ENCODE assay signal across 23 cellular contexts in genomic region chr1:213166868-213167267, GRCh38.
"Had no signal": no experiment of that assay in that cellular context is flagged by ENCODE, and none has a peak within 500 bp of the region (broad histone marks: within the 10 kb centered on the region; RNA-seq: fewer than 3 reads in every experiment).

No MANE protein-coding gene starts in this region.

- ATAC-seq: activated T-cell treated with anti-CD3 and anti-CD28 coated beads, Interleukin-2, amount 50 U/mL, for 4 hours; esophagus mucosa; left lung; mucosa of descending colon; naive thymus-derived CD4-positive, alpha-beta T cell; pancreas; stimulated activated naive CD8-positive, alpha-beta T cell treated with anti-CD3 and anti-CD28 coated beads, Interleukin-15, Interleukin-2, amounts not matched to agents 100 U/mL and 50 U/mL, for 24 hours had no signal

- H3K36me3 Mint-ChIP-seq: activated naive CD4-positive, alpha-beta T cell treated with anti-CD3 and anti-CD28 coated beads, Interleukin-2, amount 10 ng/mL, durations not matched to agents 7 days and 5 days had no signal

- H3K36me3 ChIP-seq: left lung, pancreas, suprapubic skin had no signal

- H3K27me3 Mint-ChIP-seq: activated naive CD4-positive, alpha-beta T cell treated with anti-CD3 and anti-CD28 coated beads, Interleukin-2, amount 10 ng/mL, durations not matched to agents 7 days and 5 days; dendritic cell treated with granulocyte-macrophage colony-stimulating factor and Interleukin-4, amounts not matched to agents 40 ng/mL and 50 ng/mL, for 4 days; memory B cell; naive thymus-derived CD4-positive, alpha-beta T cell; type B pancreatic cell had no signal

- H3K27ac Mint-ChIP-seq: activated naive CD4-positive, alpha-beta T cell treated with anti-CD3 and anti-CD28 coated beads, Interleukin-2, amount 10 ng/mL, durations not matched to agents 7 days and 5 days; dendritic cell treated with granulocyte-macrophage colony-stimulating factor and Interleukin-4, amounts not matched to agents 40 ng/mL and 50 ng/mL, for 4 days; memory B cell; T-helper 1 cell treated with Interleukin-12 subunit alpha and Interleukin-12 subunit beta and Interleukin-4 antibody, amounts not matched to agents 30 μg/mL and 1 μg/mL, for 36 hours; type B pancreatic cell had no signal

- H3K4me1 Mint-ChIP-seq: activated naive CD4-positive, alpha-beta T cell treated with anti-CD3 and anti-CD28 coated beads, Interleukin-2, amount 10 ng/mL, durations not matched to agents 7 days and 5 days; memory B cell had no signal

- H3K9me3 ChIP-seq: left lung, mucosa of descending colon, pancreas, suprapubic skin had no signal

- H3K4me3 ChIP-seq: hepatocyte, left lung, mucosa of descending colon, pancreas, suprapubic skin had no signal

- H3K4me3 Mint-ChIP-seq: activated naive CD4-positive, alpha-beta T cell treated with anti-CD3 and anti-CD28 coated beads, Interleukin-2, amount 10 ng/mL, durations not matched to agents 7 days and 5 days; activated T-cell treated with anti-CD3 and anti-CD28 coated beads, Interleukin-2, amount 50 U/mL, for 4 hours; dendritic cell treated with granulocyte-macrophage colony-stimulating factor and Interleukin-4, amounts not matched to agents 40 ng/mL and 50 ng/mL, for 4 days; memory B cell; naive thymus-derived CD4-positive, alpha-beta T cell; T-helper 1 cell treated with Interleukin-12 subunit alpha and Interleukin-12 subunit beta and Interleukin-4 antibody, amounts not matched to agents 30 μg/mL and 1 μg/mL, for 36 hours; type B pancreatic cell had no signal

- H3K79me2 ChIP-seq: hepatocyte had no signal

- H3K27me3 ChIP-seq: hepatocyte, left lung, pancreas, suprapubic skin had no signal

- H3K9me3 Mint-ChIP-seq: activated naive CD4-positive, alpha-beta T cell treated with anti-CD3 and anti-CD28 coated beads, Interleukin-2, amount 10 ng/mL, durations not matched to agents 7 days and 5 days; activated T-cell treated with anti-CD3 and anti-CD28 coated beads, Interleukin-2, amount 50 U/mL, for 4 hours; dendritic cell treated with granulocyte-macrophage colony-stimulating factor and Interleukin-4, amounts not matched to agents 40 ng/mL and 50 ng/mL, for 4 days; memory B cell; naive thymus-derived CD4-positive, alpha-beta T cell; T-helper 1 cell treated with Interleukin-12 subunit alpha and Interleukin-12 subunit beta and Interleukin-4 antibody, amounts not matched to agents 30 μg/mL and 1 μg/mL, for 36 hours; type B pancreatic cell had no signal

- H3K4me1 ChIP-seq: left lung, pancreas, suprapubic skin had no signal

- DNase-seq: activated CD4-positive, alpha-beta T cell treated with anti-CD3 and anti-CD28 coated beads, Interleukin-2, amount 50 U/mL, for 1 hour; activated CD4-positive, CD25-positive, alpha-beta regulatory T cell treated with anti-CD3 and anti-CD28 coated beads, Interleukin-2, amount 50 U/mL, for 72 hours; activated CD8-positive, alpha-beta memory T cell treated with anti-CD3 and anti-CD28 coated beads, Interleukin-2, amount 50 U/mL, for 4 hours; activated effector memory CD4-positive, alpha-beta T cell treated with Interleukin-2 at 50 U/mL for 16 hours; activated naive CD4-positive, alpha-beta T cell treated with anti-CD3 and anti-CD28 coated beads, Interleukin-2, amount 10 ng/mL, durations not matched to agents 7 days and 5 days; activated T-cell treated with anti-CD3 and anti-CD28 coated beads, Interleukin-2, amount 50 U/mL, for 4 hours; aorta; cerebellar nuclear complex; effector CD8-positive, alpha-beta T cell; islet precursor cell; left lung; mucosa of descending colon; naive thymus-derived CD4-positive, alpha-beta T cell; pancreas; stimulated activated CD4-positive, alpha-beta T cell treated with anti-CD3 and anti-CD28 coated beads, Interleukin-2, amount 100 ng/mL, for 24 hours; stimulated activated naive CD8-positive, alpha-beta T cell treated with anti-CD3 and anti-CD28 coated beads, Interleukin-15, Interleukin-2, amounts not matched to agents 100 U/mL and 50 U/mL, for 24 hours had no signal

- H3K27ac ChIP-seq: hepatocyte, left lung, pancreas, suprapubic skin had no signal

- H3K4me2 ChIP-seq: hepatocyte had no signal

- H2AFZ ChIP-seq: hepatocyte had no signal
